In the genomic region with DNA sequence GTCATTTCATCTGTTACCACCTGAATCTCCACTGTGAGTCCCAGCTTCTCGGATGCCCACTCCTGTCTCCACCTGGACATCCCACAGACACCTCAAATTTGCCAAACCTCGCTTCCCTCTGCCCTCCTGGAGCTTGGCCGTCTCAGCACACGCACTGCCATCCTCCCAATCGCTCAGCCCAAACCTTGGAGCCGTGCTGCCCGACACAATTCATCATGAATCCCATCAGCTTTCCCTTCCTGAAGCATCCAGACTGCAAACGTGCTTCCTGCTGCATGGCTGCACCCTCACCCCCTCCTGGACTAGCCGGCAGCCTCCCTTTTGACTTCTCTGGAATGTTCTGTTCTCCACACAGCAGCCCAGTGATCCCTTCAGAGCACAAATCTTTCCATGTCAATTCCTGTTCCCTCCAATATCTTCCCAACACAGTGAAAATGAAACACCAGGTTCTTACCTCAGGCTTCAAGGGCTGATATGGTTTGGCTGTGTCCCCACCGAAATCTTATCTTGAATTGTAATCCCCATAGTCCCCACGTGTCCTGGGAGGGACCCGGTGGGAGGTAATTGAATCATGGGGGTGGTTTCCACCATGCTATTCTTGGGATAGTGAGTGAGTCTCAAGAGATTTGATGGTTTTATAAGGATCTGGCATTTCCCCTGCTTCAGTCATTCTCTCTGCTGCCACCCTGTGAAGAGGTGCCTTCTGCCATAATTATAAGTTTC, we compare ENCODE assay signal across 1 cellular context.
A peak's percentile ranks its signal among the peaks of the same experiment; 100 is the strongest.
TF ChIP-seq lines count a peak whose summit lies in the region.

No MANE protein-coding gene starts in this region.

TF ChIP-seq in HEK293, 187 proteins besides CTCF, POLR2A, EP300 and RAD21 (continued from another document):
- no peak for TF ChIP-seq ZNF670 (tag by site-specific recombination; IDR thresholded peaks at IDR 0.05; ENCODE audit: low read depth)
- TF ChIP-seq, protein P1, sequence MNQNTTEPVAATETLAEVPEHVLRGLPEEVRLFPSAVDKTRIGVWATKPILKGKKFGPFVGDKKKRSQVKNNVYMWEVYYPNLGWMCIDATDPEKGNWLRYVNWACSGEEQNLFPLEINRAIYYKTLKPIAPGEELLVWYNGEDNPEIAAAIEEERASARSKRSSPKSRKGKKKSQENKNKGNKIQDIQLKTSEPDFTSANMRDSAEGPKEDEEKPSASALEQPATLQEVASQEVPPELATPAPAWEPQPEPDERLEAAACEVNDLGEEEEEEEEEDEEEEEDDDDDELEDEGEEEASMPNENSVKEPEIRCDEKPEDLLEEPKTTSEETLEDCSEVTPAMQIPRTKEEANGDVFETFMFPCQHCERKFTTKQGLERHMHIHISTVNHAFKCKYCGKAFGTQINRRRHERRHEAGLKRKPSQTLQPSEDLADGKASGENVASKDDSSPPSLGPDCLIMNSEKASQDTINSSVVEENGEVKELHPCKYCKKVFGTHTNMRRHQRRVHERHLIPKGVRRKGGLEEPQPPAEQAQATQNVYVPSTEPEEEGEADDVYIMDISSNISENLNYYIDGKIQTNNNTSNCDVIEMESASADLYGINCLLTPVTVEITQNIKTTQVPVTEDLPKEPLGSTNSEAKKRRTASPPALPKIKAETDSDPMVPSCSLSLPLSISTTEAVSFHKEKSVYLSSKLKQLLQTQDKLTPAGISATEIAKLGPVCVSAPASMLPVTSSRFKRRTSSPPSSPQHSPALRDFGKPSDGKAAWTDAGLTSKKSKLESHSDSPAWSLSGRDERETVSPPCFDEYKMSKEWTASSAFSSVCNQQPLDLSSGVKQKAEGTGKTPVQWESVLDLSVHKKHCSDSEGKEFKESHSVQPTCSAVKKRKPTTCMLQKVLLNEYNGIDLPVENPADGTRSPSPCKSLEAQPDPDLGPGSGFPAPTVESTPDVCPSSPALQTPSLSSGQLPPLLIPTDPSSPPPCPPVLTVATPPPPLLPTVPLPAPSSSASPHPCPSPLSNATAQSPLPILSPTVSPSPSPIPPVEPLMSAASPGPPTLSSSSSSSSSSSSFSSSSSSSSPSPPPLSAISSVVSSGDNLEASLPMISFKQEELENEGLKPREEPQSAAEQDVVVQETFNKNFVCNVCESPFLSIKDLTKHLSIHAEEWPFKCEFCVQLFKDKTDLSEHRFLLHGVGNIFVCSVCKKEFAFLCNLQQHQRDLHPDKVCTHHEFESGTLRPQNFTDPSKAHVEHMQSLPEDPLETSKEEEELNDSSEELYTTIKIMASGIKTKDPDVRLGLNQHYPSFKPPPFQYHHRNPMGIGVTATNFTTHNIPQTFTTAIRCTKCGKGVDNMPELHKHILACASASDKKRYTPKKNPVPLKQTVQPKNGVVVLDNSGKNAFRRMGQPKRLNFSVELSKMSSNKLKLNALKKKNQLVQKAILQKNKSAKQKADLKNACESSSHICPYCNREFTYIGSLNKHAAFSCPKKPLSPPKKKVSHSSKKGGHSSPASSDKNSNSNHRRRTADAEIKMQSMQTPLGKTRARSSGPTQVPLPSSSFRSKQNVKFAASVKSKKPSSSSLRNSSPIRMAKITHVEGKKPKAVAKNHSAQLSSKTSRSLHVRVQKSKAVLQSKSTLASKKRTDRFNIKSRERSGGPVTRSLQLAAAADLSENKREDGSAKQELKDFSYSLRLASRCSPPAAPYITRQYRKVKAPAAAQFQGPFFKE (tag by site-specific recombination; IDR thresholded peaks at IDR 0.05; ENCODE audit: borderline replicate concordance) = no peak
- no peak for TF ChIP-seq ZNF701 (tag by site-specific recombination; IDR thresholded peaks at IDR 0.05)
- no peak for TF ChIP-seq SCRT2 (tag by site-specific recombination; IDR thresholded peaks at IDR 0.05)
- TF ChIP-seq ZNF302 (tag by site-specific recombination; IDR thresholded peaks at IDR 0.05; ENCODE audit: low read depth) = no peak
- TF ChIP-seq ZBTB21 (tag by site-specific recombination; IDR thresholded peaks at IDR 0.05) = no peak
- TF ChIP-seq ZNF76 (tag by site-specific recombination; IDR thresholded peaks at IDR 0.05; ENCODE audit: borderline replicate concordance, low read depth) = no peak
- no peak for TF ChIP-seq ZBTB20 (tag by site-specific recombination; IDR thresholded peaks at IDR 0.05)
- TF ChIP-seq ZNF596 (tag by site-specific recombination; IDR thresholded peaks at IDR 0.05) = no peak
- TF ChIP-seq ZNF544 (tag by site-specific recombination; IDR thresholded peaks at IDR 0.05) = no peak
- 0 out of 2 replicates have a peak, but pooled peaks have one; percentile 91 for TF ChIP-seq SP7 (tag by site-specific recombination; IDR thresholded peaks at IDR 0.05)
- TF ChIP-seq EGR2 (tag by site-specific recombination; IDR thresholded peaks at IDR 0.05; ENCODE audit: low read depth) = 0 out of 2 replicates have a peak, but pooled peaks have one; percentile 32
- no peak for TF ChIP-seq ZNF133 (tag by site-specific recombination; IDR thresholded peaks at IDR 0.05)
- TF ChIP-seq GLIS1 (tag by site-specific recombination; IDR thresholded peaks at IDR 0.05) = peak; percentile 9; the same call in 1 of the 2 replicates
- TF ChIP-seq ZNF350 (tag by site-specific recombination; IDR thresholded peaks at IDR 0.05) = no peak
- TF ChIP-seq ZNF157 (tag by site-specific recombination; IDR thresholded peaks at IDR 0.05) = no peak
- no peak for TF ChIP-seq ZNF146 (tag by site-specific recombination; IDR thresholded peaks at IDR 0.05)
- TF ChIP-seq, protein P2, sequence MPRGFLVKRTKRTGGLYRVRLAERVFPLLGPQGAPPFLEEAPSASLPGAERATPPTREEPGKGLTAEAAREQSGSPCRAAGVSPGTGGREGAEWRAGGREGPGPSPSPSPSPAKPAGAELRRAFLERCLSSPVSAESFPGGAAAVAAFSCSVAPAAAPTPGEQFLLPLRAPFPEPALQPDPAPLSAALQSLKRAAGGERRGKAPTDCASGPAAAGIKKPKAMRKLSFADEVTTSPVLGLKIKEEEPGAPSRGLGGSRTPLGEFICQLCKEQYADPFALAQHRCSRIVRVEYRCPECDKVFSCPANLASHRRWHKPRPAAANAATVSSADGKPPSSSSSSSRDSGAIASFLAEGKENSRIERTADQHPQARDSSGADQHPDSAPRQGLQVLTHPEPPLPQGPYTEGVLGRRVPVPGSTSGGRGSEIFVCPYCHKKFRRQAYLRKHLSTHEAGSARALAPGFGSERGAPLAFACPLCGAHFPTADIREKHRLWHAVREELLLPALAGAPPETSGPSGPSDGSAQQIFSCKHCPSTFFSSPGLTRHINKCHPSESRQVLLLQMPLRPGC (tag by site-specific recombination; IDR thresholded peaks at IDR 0.05) = no peak
- TF ChIP-seq, protein P3, sequence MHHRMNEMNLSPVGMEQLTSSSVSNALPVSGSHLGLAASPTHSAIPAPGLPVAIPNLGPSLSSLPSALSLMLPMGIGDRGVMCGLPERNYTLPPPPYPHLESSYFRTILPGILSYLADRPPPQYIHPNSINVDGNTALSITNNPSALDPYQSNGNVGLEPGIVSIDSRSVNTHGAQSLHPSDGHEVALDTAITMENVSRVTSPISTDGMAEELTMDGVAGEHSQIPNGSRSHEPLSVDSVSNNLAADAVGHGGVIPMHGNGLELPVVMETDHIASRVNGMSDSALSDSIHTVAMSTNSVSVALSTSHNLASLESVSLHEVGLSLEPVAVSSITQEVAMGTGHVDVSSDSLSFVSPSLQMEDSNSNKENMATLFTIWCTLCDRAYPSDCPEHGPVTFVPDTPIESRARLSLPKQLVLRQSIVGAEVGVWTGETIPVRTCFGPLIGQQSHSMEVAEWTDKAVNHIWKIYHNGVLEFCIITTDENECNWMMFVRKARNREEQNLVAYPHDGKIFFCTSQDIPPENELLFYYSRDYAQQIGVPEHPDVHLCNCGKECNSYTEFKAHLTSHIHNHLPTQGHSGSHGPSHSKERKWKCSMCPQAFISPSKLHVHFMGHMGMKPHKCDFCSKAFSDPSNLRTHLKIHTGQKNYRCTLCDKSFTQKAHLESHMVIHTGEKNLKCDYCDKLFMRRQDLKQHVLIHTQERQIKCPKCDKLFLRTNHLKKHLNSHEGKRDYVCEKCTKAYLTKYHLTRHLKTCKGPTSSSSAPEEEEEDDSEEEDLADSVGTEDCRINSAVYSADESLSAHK (tag by site-specific recombination; IDR thresholded peaks at IDR 0.05) = no peak
- TF ChIP-seq MZF1 (tag by site-specific recombination; IDR thresholded peaks at IDR 0.05; ENCODE audit: borderline replicate concordance) = no peak
- no peak for TF ChIP-seq ZNF560 (tag by site-specific recombination; IDR thresholded peaks at IDR 0.05; ENCODE audit: borderline replicate concordance)
- no peak for TF ChIP-seq ZNF404 (tag by site-specific recombination; IDR thresholded peaks at IDR 0.05)
